In the genomic region with DNA sequence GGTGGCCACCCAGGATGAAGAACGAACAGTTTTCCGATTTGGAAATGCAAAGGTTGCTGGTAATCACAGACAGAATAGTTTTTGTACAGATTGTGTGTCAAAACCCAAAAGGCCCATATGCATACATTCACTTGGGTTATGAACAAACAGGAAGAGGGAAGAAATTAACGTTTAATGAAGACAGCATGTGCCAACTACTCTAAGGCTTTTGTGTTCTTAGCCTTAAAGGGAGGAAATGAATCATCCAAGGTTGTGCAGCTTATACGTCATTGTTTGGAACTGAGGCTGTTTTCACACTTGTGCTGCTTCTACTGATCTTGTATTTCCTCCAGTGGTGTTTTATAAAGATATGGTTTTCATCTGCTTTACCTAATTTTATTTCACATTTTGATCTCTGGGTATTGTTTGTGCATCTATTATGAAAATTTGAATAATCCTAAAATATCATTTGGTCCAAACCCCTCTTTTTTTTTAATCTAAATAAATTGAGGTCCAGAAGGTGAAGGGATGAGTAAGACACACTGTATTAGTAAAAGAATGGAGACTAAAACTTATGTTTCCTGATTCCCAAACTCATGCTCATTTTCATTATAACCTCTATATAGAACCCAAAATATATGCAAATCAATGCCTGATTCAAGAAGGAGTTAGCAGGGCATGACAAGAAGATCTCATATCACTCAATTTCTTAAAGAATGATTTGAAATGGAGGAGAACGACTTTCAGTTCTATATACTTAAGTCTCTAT, we compare ENCODE assay signal across 9 cellular contexts.
DNase-seq lines count a peak whose midpoint lies in the region; ATAC-seq and TF ChIP-seq lines count a peak whose summit lies in the region.
"Had no signal": no experiment of that assay in that cellular context is flagged by ENCODE, and none has a peak within 500 bp of the region (broad histone marks: within the 10 kb centered on the region; RNA-seq: fewer than 3 reads in every experiment).

No MANE protein-coding gene starts in this region.

- no peak overlapping the region for H3K4me3 ChIP-seq in HFF-Myc (replicated peaks; ENCODE audit: low read depth, low read length)
- H3K4me3 ChIP-seq in kidney epithelial cell (ENCODE audit: low read depth, low read length): no peak overlapping the region
- H3K4me3 ChIP-seq: tibial nerve had no signal

- H3K4me1 Mint-ChIP-seq in mesothelial cell of epicardium: peaks cover 20% of the 10 kb centered on the region

- no peaks in the 10 kb centered on the region for H3K9me3 Mint-ChIP-seq in mesothelial cell of epicardium

- no peak for ATAC-seq in HG02759 (IDR thresholded peaks at IDR 0.05; ENCODE audit: unreplicated experiment)

- no peaks in the 10 kb centered on the region for H3K36me3 Mint-ChIP-seq in mesothelial cell of epicardium

- peaks cover 2% of the 10 kb centered on the region for H3K27me3 Mint-ChIP-seq in mesothelial cell of epicardium (ENCODE audit: low read depth)

- H3K36me3 ChIP-seq in kidney epithelial cell (ENCODE audit: control insufficient read depth, insufficient read depth, low read length): no peaks in the 10 kb centered on the region
- H3K36me3 ChIP-seq: tibial nerve had no signal

- TF ChIP-seq CTCF in AG09319 (IDR thresholded peaks at IDR 0.05; ENCODE audit: low read depth, low read length): no peak
- TF ChIP-seq CTCF in HFF-Myc (IDR thresholded peaks at IDR 0.05; ENCODE audit: low read depth, low read length, missing control alignments): no peak
- TF ChIP-seq CTCF in kidney epithelial cell (IDR thresholded peaks at IDR 0.05; ENCODE audit: insufficient read depth, low read length, poor library complexity, severe bottlenecking): no peak
- TF ChIP-seq CTCF in mesothelial cell of epicardium (IDR thresholded peaks at IDR 0.05; ENCODE audit: unreplicated experiment): no peak

- H3K27me3 ChIP-seq in kidney epithelial cell (ENCODE audit: control insufficient read depth, insufficient read depth, low read length): no peaks in the 10 kb centered on the region
- H3K27me3 ChIP-seq: tibial nerve had no signal

- DNase-seq in AG09319 (ENCODE audit: extremely low read depth, low read depth) (peak; percentile 49), HFF-Myc (ENCODE audit: extremely low read depth, low read depth) (peak; percentile 87), SW 1271 (lab: John Stamatoyannopoulos, UW) (peak; percentile 21 to 87), kidney epithelial cell (ENCODE audit: low read depth) (peak; percentile 54), mesothelial cell of epicardium (ENCODE audit: low spot score in 2 of 2, unreplicated experiment in 2 of 2) (no peak), RPMI8226 (no peak), SKM-1 treated with dmso at 0.1 percent for 144 hours (lab: John Stamatoyannopoulos, UW; ENCODE audit: unreplicated experiment) (no peak)

- no peak overlapping the region for H3K27ac Mint-ChIP-seq in mesothelial cell of epicardium

- H3K4me3 Mint-ChIP-seq in mesothelial cell of epicardium: no peak overlapping the region

Comparison
In these comparisons a context has a peak if more than half of its experiments do, and no peak if none do; other contexts are left out.
1. DNase-seq: peak in AG09319 (single experiment), HFF-Myc (single experiment), SW 1271 (2 of 2) and kidney epithelial cell (single experiment); none in mesothelial cell of epicardium (0 of 2), RPMI8226 (single experiment) and SKM-1 treated with dmso at 0.1 percent for 144 hours (single experiment).